In genomic region chr7:159138508-159138907, GRCh38 we compare ENCODE assay signal across 9 cellular contexts. TPM values are rescaled to one million over a fixed set of nuclear protein-coding genes. Genes with fewer than 3 reads are reported as not detected.
"Had no signal": no experiment of that assay in that cellular context is flagged by ENCODE, and none has a peak within 500 bp of the region (broad histone marks: within the 10 kb centered on the region; RNA-seq: fewer than 3 reads in every experiment).

No MANE protein-coding gene starts in this region.

- DNase-seq: GDM1, GF-D8 had no signal

- ATAC-seq: GM12878 had no signal

- FAIRE-seq: G401.6, GM12878, GM12891, GM12892, GM18507, GM19239 had no signal

- H3K4me3 ChIP-seq: GM12878 had no signal

RNA-seq across cellular contexts. Expression of gene VIPR2, which starts 6.2 kb away (rescaled TPM):
- total RNA-seq: G401, GM12878 had no signal
- polyA plus RNA-seq: GM12878 had no signal
